16 cellular contexts compared by ENCODE assay signal in genomic region chr10:129773359-129773990, GRCh38.
"Had no signal": no experiment of that assay in that cellular context is flagged by ENCODE, and none has a peak within 500 bp of the region (broad histone marks: within the 10 kb centered on the region; RNA-seq: fewer than 3 reads in every experiment).

No MANE protein-coding gene starts in this region.

- H3K4me1 ChIP-seq: body of pancreas had no signal

- H3K27ac Mint-ChIP-seq: activated naive CD8-positive, alpha-beta T cell treated with anti-CD3 and anti-CD28 coated beads for 36 hours; effector memory CD8-positive, alpha-beta T cell; naive B cell; stimulated activated naive CD8-positive, alpha-beta T cell treated with anti-CD3 and anti-CD28 coated beads, Interleukin-15, amount 100 ng/mL, for 72 hours; T-cell had no signal

- H3K36me3 ChIP-seq: neutrophil had no signal

- H3K9me3 ChIP-seq: body of pancreas, neutrophil, SK-N-SH had no signal

- H3K4me1 Mint-ChIP-seq: activated naive CD8-positive, alpha-beta T cell treated with anti-CD3 and anti-CD28 coated beads for 36 hours; stimulated activated naive CD8-positive, alpha-beta T cell treated with anti-CD3 and anti-CD28 coated beads, Interleukin-15, amount 100 ng/mL, for 72 hours; T-cell had no signal

- DNase-seq: activated CD4-positive, alpha-beta T cell treated with anti-CD3 and anti-CD28 coated beads, Interleukin-2, amount 50 U/mL, for 4 hours; activated CD4-positive, CD25-positive, alpha-beta regulatory T cell treated with anti-CD3 and anti-CD28 coated beads, Interleukin-2, amount 50 U/mL, for 72 hours; activated naive CD8-positive, alpha-beta T cell treated with anti-CD3 and anti-CD28 coated beads for 36 hours; activated T-cell treated with anti-CD3 and anti-CD28 coated beads, Interleukin-2, amount 50 U/mL, for 48 hours; amygdala; central memory CD4-positive, alpha-beta T cell; cortex of kidney; effector memory CD8-positive, alpha-beta T cell; naive B cell; right cardiac atrium; SK-N-SH; stimulated activated naive CD8-positive, alpha-beta T cell treated with anti-CD3 and anti-CD28 coated beads, Interleukin-15, amount 100 ng/mL, for 72 hours; T-helper 9 cell had no signal

- H3K27ac ChIP-seq: body of pancreas, neutrophil had no signal

- H3K4me3 ChIP-seq: body of pancreas had no signal

- H3K27me3 ChIP-seq: body of pancreas, neutrophil had no signal

- H3K4me2 ChIP-seq: SK-N-SH had no signal

- H3K4me3 Mint-ChIP-seq: activated naive CD8-positive, alpha-beta T cell treated with anti-CD3 and anti-CD28 coated beads for 36 hours; effector memory CD8-positive, alpha-beta T cell; naive B cell; stimulated activated naive CD8-positive, alpha-beta T cell treated with anti-CD3 and anti-CD28 coated beads, Interleukin-15, amount 100 ng/mL, for 72 hours; T-cell had no signal

- H3K9me2 ChIP-seq: SK-N-SH had no signal

- H3K27me3 Mint-ChIP-seq: activated naive CD8-positive, alpha-beta T cell treated with anti-CD3 and anti-CD28 coated beads for 36 hours; effector memory CD8-positive, alpha-beta T cell; naive B cell; stimulated activated naive CD8-positive, alpha-beta T cell treated with anti-CD3 and anti-CD28 coated beads, Interleukin-15, amount 100 ng/mL, for 72 hours; T-cell had no signal

- ATAC-seq: body of pancreas; effector memory CD8-positive, alpha-beta T cell; right cardiac atrium; stimulated activated naive CD8-positive, alpha-beta T cell treated with anti-CD3 and anti-CD28 coated beads, Interleukin-15, amount 100 ng/mL, for 72 hours; T-cell had no signal
